ENCODE assay signal across 8 cellular contexts in genomic region chr10:84329986-84330651, GRCh38. TPM values are rescaled to one million over a fixed set of nuclear protein-coding genes. Genes with fewer than 3 reads are reported as not detected.
DNase-seq lines count a peak whose midpoint lies in the region; ATAC-seq and TF ChIP-seq lines count a peak whose summit lies in the region.

No MANE protein-coding gene starts in this region.

- peaks cover 2% of the 10 kb centered on the region for H3K36me3 Mint-ChIP-seq in activated naive CD8-positive, alpha-beta T cell treated with anti-CD3 and anti-CD28 coated beads for 36 hours
- no peaks in the 10 kb centered on the region for H3K36me3 Mint-ChIP-seq in nephron (ENCODE audit: low read depth)

- H3K9me3 Mint-ChIP-seq in activated naive CD8-positive, alpha-beta T cell treated with anti-CD3 and anti-CD28 coated beads for 36 hours: no peaks in the 10 kb centered on the region
- no peaks in the 10 kb centered on the region for H3K9me3 Mint-ChIP-seq in nephron

- no peaks in the 10 kb centered on the region for H3K27me3 Mint-ChIP-seq in activated naive CD8-positive, alpha-beta T cell treated with anti-CD3 and anti-CD28 coated beads for 36 hours
- H3K27me3 Mint-ChIP-seq in nephron (ENCODE audit: low read depth): no peaks in the 10 kb centered on the region

- H3K36me3 ChIP-seq in mucosa of descending colon (ENCODE audit: low read depth): no peaks in the 10 kb centered on the region

- ATAC-seq in GM19035 (IDR thresholded peaks at IDR 0.05; ENCODE audit: unreplicated experiment) (peak; percentile 44), HG03135 (IDR thresholded peaks at IDR 0.05; ENCODE audit: unreplicated experiment) (peak; percentile 62), mucosa of descending colon (no peak)

- H3K27ac Mint-ChIP-seq in activated naive CD8-positive, alpha-beta T cell treated with anti-CD3 and anti-CD28 coated beads for 36 hours: peak overlapping the region; percentile 99
- peak overlapping the region; percentile 79 to 94 (median 94) for H3K27ac Mint-ChIP-seq in nephron

- H3K9me3 ChIP-seq in mucosa of descending colon: no peaks in the 10 kb centered on the region

- H3K4me3 ChIP-seq in AG10803 (ENCODE audit: low read length) (peak overlapping the region; percentile 80), mucosa of descending colon (no peak overlapping the region)

- peaks cover 15% of the 10 kb centered on the region for H3K4me1 ChIP-seq in mucosa of descending colon (ENCODE audit: low read depth)

- peaks cover 48% of the 10 kb centered on the region for H3K4me1 Mint-ChIP-seq in activated naive CD8-positive, alpha-beta T cell treated with anti-CD3 and anti-CD28 coated beads for 36 hours
- H3K4me1 Mint-ChIP-seq in nephron: peaks cover 46% of the 10 kb centered on the region

- TF ChIP-seq CTCF in AG10803 (conservative IDR thresholded peaks at IDR 0.05; ENCODE audit: low read length): no peak
- no peak for TF ChIP-seq CTCF in nephron (IDR thresholded peaks at IDR 0.05; ENCODE audit: unreplicated experiment in 3 of 3)
- no peak for TF ChIP-seq CTCF in mucosa of descending colon (IDR thresholded peaks at IDR 0.05)

- intact Hi-C loops in mucosa of descending colon (cut with DNase I, micrococcal nuclease): no loop called here

- no peak for DNase-seq in AG10803 (ENCODE audit: low read depth)
- no peak for DNase-seq in activated naive CD8-positive, alpha-beta T cell treated with anti-CD3 and anti-CD28 coated beads for 36 hours
- DNase-seq in iPS-NIHi11 (ENCODE audit: low spot score): no peak
- no peak for DNase-seq in 8988T
- no peak for DNase-seq in mucosa of descending colon

- H3K4me3 Mint-ChIP-seq in activated naive CD8-positive, alpha-beta T cell treated with anti-CD3 and anti-CD28 coated beads for 36 hours: peak overlapping the region; percentile 93
- H3K4me3 Mint-ChIP-seq in nephron: peak overlapping the region; percentile 96 to 99 (median 98)

RNA-seq across cellular contexts. Expression of gene CCSER2, which starts 1.7 kb away (rescaled TPM):
- total RNA-seq in activated naive CD8-positive, alpha-beta T cell treated with anti-CD3 and anti-CD28 coated beads for 36 hours: 10 to 100 TPM; 42.4 to 43.8 TPM
- 100 to 1,000 TPM in 1 of 3 donors, 10 to 100 TPM in 2; 30.2 to 118 (median 48.3) TPM for total RNA-seq in mucosa of descending colon
